ENCODE assay signal across 1 cellular context in genomic region chr4:101345596-101346311, GRCh38.
A peak's percentile ranks its signal among the peaks of the same experiment; 100 is the strongest.
TF ChIP-seq lines count a peak whose summit lies in the region.

No MANE protein-coding gene starts in this region.

TF ChIP-seq in K562, 482 proteins besides CTCF, POLR2A, EP300 and RAD21 (continued from another document):
- TF ChIP-seq VEZF1 (CRISPR knock-in tag; IDR thresholded peaks at IDR 0.05) (peak; percentile 90), ARID1B (IDR thresholded peaks at IDR 0.05) (no peak), ESRRA (IDR thresholded peaks at IDR 0.05; ENCODE audit: borderline replicate concordance, low read depth) (no peak), ZNF511 (CRISPR knock-in tag; IDR thresholded peaks at IDR 0.05) (0 out of 2 replicates have a peak, but pooled peaks have one; percentile 42), SAP30 (IDR thresholded peaks at IDR 0.05; ENCODE audit: borderline replicate concordance, insufficient read depth, low read depth, low read length, poor library complexity, severe bottlenecking) (no peak), DLX4 (CRISPR knock-in tag; IDR thresholded peaks at IDR 0.05) (no peak), KDM1A (IDR thresholded peaks at IDR 0.05) (peak in 1 of 2 experiments; percentile 39; a peak in 1 of 4 replicates), MTF1 (CRISPR knock-in tag; IDR thresholded peaks at IDR 0.05; ENCODE audit: borderline replicate concordance) (no peak), GABPA (tag; conservative IDR thresholded peaks at IDR 0.05; ENCODE audit: low read depth) (peak; percentile 60), ELF1 (tag; IDR thresholded peaks at IDR 0.05) (0 out of 2 replicates have a peak, but pooled peaks have one; percentile 27), CREB1 (IDR thresholded peaks at IDR 0.05) (no peak), CREB1 (CRISPR knock-in tag; IDR thresholded peaks at IDR 0.05) (0 out of 2 replicates have a peak, but pooled peaks have one; percentile 23), ZNF444 (CRISPR knock-in tag; IDR thresholded peaks at IDR 0.05) (peak; percentile 77)
- TF ChIP-seq, protein P1, sequence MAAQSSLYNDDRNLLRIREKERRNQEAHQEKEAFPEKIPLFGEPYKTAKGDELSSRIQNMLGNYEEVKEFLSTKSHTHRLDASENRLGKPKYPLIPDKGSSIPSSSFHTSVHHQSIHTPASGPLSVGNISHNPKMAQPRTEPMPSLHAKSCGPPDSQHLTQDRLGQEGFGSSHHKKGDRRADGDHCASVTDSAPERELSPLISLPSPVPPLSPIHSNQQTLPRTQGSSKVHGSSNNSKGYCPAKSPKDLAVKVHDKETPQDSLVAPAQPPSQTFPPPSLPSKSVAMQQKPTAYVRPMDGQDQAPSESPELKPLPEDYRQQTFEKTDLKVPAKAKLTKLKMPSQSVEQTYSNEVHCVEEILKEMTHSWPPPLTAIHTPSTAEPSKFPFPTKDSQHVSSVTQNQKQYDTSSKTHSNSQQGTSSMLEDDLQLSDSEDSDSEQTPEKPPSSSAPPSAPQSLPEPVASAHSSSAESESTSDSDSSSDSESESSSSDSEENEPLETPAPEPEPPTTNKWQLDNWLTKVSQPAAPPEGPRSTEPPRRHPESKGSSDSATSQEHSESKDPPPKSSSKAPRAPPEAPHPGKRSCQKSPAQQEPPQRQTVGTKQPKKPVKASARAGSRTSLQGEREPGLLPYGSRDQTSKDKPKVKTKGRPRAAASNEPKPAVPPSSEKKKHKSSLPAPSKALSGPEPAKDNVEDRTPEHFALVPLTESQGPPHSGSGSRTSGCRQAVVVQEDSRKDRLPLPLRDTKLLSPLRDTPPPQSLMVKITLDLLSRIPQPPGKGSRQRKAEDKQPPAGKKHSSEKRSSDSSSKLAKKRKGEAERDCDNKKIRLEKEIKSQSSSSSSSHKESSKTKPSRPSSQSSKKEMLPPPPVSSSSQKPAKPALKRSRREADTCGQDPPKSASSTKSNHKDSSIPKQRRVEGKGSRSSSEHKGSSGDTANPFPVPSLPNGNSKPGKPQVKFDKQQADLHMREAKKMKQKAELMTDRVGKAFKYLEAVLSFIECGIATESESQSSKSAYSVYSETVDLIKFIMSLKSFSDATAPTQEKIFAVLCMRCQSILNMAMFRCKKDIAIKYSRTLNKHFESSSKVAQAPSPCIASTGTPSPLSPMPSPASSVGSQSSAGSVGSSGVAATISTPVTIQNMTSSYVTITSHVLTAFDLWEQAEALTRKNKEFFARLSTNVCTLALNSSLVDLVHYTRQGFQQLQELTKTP (IDR thresholded peaks at IDR 0.05; ENCODE audit: low read depth in 1 of 2, partially characterized antibody in 2 of 2) = peak in 1 of 2 experiments; percentile 73
- TF ChIP-seq, protein P2, sequence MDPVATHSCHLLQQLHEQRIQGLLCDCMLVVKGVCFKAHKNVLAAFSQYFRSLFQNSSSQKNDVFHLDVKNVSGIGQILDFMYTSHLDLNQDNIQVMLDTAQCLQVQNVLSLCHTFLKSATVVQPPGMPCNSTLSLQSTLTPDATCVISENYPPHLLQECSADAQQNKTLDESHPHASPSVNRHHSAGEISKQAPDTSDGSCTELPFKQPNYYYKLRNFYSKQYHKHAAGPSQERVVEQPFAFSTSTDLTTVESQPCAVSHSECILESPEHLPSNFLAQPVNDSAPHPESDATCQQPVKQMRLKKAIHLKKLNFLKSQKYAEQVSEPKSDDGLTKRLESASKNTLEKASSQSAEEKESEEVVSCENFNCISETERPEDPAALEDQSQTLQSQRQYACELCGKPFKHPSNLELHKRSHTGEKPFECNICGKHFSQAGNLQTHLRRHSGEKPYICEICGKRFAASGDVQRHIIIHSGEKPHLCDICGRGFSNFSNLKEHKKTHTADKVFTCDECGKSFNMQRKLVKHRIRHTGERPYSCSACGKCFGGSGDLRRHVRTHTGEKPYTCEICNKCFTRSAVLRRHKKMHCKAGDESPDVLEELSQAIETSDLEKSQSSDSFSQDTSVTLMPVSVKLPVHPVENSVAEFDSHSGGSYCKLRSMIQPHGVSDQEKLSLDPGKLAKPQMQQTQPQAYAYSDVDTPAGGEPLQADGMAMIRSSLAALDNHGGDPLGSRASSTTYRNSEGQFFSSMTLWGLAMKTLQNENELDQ (CRISPR knock-in tag; IDR thresholded peaks at IDR 0.05; ENCODE audit: borderline replicate concordance) = peak; percentile 59; the same call in 1 of the 2 replicates
